In the genomic region with DNA sequence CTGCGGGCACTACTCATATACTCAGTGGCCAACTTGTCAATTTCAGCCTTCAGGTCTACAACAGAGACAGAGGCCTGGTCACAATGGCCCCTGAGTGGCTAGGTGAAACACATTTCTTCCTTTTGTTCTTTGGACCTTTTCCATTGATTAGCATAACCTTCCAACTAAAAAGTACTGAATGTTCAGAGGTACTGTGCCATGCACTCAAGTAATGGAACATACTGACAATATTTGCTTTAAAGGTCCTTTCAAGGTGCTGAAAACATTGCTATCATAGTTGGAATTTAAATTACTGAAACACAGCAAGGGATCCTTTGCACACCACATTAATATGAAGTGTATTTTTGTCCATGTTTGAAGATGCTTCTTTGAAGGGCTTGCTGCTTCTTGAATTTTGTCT, we compare ENCODE assay signal across 34 cellular contexts.
"Had no signal": no experiment of that assay in that cellular context is flagged by ENCODE, and none has a peak within 500 bp of the region (broad histone marks: within the 10 kb centered on the region; RNA-seq: fewer than 3 reads in every experiment).

No MANE protein-coding gene starts in this region.

- H3K9me3 Mint-ChIP-seq: activated B cell treated with CpG ODN at 0.5 μM for 24 hours; activated CD8-positive, alpha-beta T cell treated with anti-CD3 and anti-CD28 coated beads for 36 hours; activated naive CD4-positive, alpha-beta T cell treated with anti-CD3 and anti-CD28 coated beads for 36 hours; activated naive CD4-positive, alpha-beta T cell treated with anti-CD3 and anti-CD28 coated beads, Interleukin-2, amount 50 U/mL, for 72 hours; activated T-helper 1 cell treated with anti-CD3 and anti-CD28 coated beads, Interleukin-12 subunit alpha, Interleukin-12 subunit beta, Interleukin-2, Interleukin-4 antibody, amounts not matched to agents 30 ng/mL and 10 ng/mL and 1 ng/mL, durations not matched to agents 14 hours and 24 hours and 36 hours had no signal

- H3K4me1 ChIP-seq: adrenal gland, body of pancreas, Peyer's patch had no signal

- H3K4me3 Mint-ChIP-seq: activated B cell treated with CpG ODN at 0.5 μM for 24 hours; activated CD8-positive, alpha-beta T cell treated with anti-CD3 and anti-CD28 coated beads for 36 hours; activated naive CD4-positive, alpha-beta T cell treated with anti-CD3 and anti-CD28 coated beads for 36 hours; activated T-helper 1 cell treated with anti-CD3 and anti-CD28 coated beads, Interleukin-12 subunit alpha, Interleukin-12 subunit beta, Interleukin-2, Interleukin-4 antibody, amounts not matched to agents 30 ng/mL and 10 ng/mL and 1 ng/mL, durations not matched to agents 14 hours and 24 hours and 36 hours had no signal

- DNase-seq: activated B cell treated with CpG ODN at 0.5 μM for 24 hours; activated CD4-positive, alpha-beta T cell treated with anti-CD3 and anti-CD28 coated beads for 4 hours; activated CD4-positive, CD25-positive, alpha-beta regulatory T cell treated with anti-CD3 and anti-CD28 coated beads, Interleukin-2, amount 50 U/mL, for 72 hours; activated CD8-positive, alpha-beta T cell treated with anti-CD3 and anti-CD28 coated beads for 36 hours; activated gamma-delta T cell treated with Interleukin-2 at 50 U/mL for 16 hours; activated naive CD4-positive, alpha-beta T cell treated with anti-CD3 and anti-CD28 coated beads for 36 hours; activated T-cell treated with anti-CD3 and anti-CD28 coated beads, Interleukin-2, amount 50 U/mL, for 1 hour; adrenal gland; body of pancreas; caudate nucleus; cerebellar nuclear complex; Karpas-422; KBM-7; NCI-H1048; NCI-H1105 treated with DMSO at 0.1 percent for 48 hours; NCI-H1436; NCI-H1694; NCI-H1930; NCI-H2081 treated with DMSO at 0.1 percent for 48 hours; NCI-H510A; NCI-H526; NCI-H748 treated with DMSO at 0.1 percent for 48 hours; NK-92 treated with Interleukin-12 subunit alpha and Interleukin-12 subunit beta, amount 100 ng/mL, for 24 hours; PC-3; Peyer's patch; RPMI8226; SW 1271; T-helper 1 cell; T-helper 2 cell; T-helper 9 cell had no signal

- ATAC-seq: activated CD8-positive, alpha-beta T cell treated with anti-CD3 and anti-CD28 coated beads for 36 hours; activated naive CD4-positive, alpha-beta T cell treated with anti-CD3 and anti-CD28 coated beads, Interleukin-2, amount 50 U/mL, for 72 hours; body of pancreas; PC-3 had no signal

- H3K27me3 ChIP-seq: adrenal gland, body of pancreas, breast epithelium, Peyer's patch had no signal

- H3K9me3 ChIP-seq: adrenal gland, body of pancreas, breast epithelium, Peyer's patch had no signal

- H3K4me3 ChIP-seq: adrenal gland, body of pancreas, breast epithelium, Peyer's patch had no signal

- H3K27ac Mint-ChIP-seq: activated B cell treated with CpG ODN at 0.5 μM for 24 hours; activated CD8-positive, alpha-beta T cell treated with anti-CD3 and anti-CD28 coated beads for 36 hours; activated naive CD4-positive, alpha-beta T cell treated with anti-CD3 and anti-CD28 coated beads for 36 hours; activated T-helper 1 cell treated with anti-CD3 and anti-CD28 coated beads, Interleukin-12 subunit alpha, Interleukin-12 subunit beta, Interleukin-2, Interleukin-4 antibody, amounts not matched to agents 30 ng/mL and 10 ng/mL and 1 ng/mL, durations not matched to agents 14 hours and 24 hours and 36 hours had no signal

- H3K27me3 Mint-ChIP-seq: activated B cell treated with CpG ODN at 0.5 μM for 24 hours; activated CD8-positive, alpha-beta T cell treated with anti-CD3 and anti-CD28 coated beads for 36 hours had no signal

- H3K27ac ChIP-seq: adrenal gland, body of pancreas, breast epithelium, Peyer's patch, VCaP had no signal
